ENCODE assay signal across 22 cellular contexts in the genomic region with DNA sequence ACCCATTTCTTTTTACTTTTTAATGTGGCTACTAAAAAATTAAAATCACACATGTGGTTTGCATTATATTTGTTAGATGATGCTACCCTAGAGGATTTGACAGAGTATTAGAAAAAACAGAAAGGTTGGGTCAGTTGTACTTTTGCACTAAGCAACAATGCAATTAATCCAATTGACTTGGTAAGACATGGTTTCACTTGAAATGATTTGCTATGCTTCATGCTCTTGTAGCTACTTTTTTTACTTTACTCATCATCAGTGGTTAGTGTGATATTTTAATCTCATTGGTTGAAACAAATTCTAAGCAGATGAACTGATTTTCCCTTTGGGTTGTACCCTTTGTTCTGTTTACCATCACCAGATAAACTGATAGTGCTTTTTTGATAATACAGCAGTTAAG. TPM values are rescaled to one million over a fixed set of nuclear protein-coding genes. Genes with fewer than 3 reads are reported as not detected.
"Had no signal": no experiment of that assay in that cellular context is flagged by ENCODE, and none has a peak within 500 bp of the region (broad histone marks: within the 10 kb centered on the region; RNA-seq: fewer than 3 reads in every experiment).

No MANE protein-coding gene starts in this region.

- H3K4me2 ChIP-seq: SK-N-SH had no signal

- H3K27ac ChIP-seq: RWPE1 had no signal

- H3K9ac ChIP-seq: SK-N-SH had no signal

- DNase-seq: KBM-7, NCI-H1092, NCI-H1105 treated with DMSO at 0.1 percent for 48 hours, NCI-H1417 treated with DMSO at 0.1 percent for 48 hours, NCI-H146, NCI-H1694 treated with DMSO at 0.1 percent for 48 hours, NCI-H1930, NCI-H2081, NCI-H2107, NCI-H2227 treated with DMSO at 0.1 percent for 48 hours, NCI-H524, NCI-H69, NCI-H774, SHP77, SK-N-SH, SW 1271 had no signal

RNA-seq across cellular contexts. Expression of gene HMHB1, which starts 39.4 kb away (rescaled TPM):
- total RNA-seq: HT-29, LHCN-M2, MCF 10A, NCI-H460, SK-MEL-5 had no signal
- polyA plus RNA-seq: SK-N-SH had no signal
